1 cellular context compared by ENCODE assay signal in genomic region chr4:186190456-186191265, GRCh38.
TF ChIP-seq lines count a peak whose summit lies in the region.

No MANE protein-coding gene starts in this region.

TF ChIP-seq in HepG2, 621 proteins besides CTCF, POLR2A, EP300 and RAD21 (continued from another document and continues in another):
- TF ChIP-seq THAP9 (CRISPR knock-in tag; IDR thresholded peaks at IDR 0.05; ENCODE audit: borderline replicate concordance) = 0 out of 2 replicates have a peak, but pooled peaks have one; percentile 34
- TF ChIP-seq PBX2 (CRISPR knock-in tag; IDR thresholded peaks at IDR 0.05) = no peak
- TF ChIP-seq ETV6 (CRISPR knock-in tag; conservative IDR thresholded peaks at IDR 0.05) = no peak
- TF ChIP-seq ZNF12 (CRISPR knock-in tag; IDR thresholded peaks at IDR 0.05) = no peak
- no peak for TF ChIP-seq ZNF496 (CRISPR knock-in tag; IDR thresholded peaks at IDR 0.05; ENCODE audit: insufficient replicate concordance)
- TF ChIP-seq ZFP91 (CRISPR knock-in tag; IDR thresholded peaks at IDR 0.05; ENCODE audit: borderline replicate concordance) = no peak
- no peak for TF ChIP-seq ZNF776 (CRISPR knock-in tag; IDR thresholded peaks at IDR 0.05)
- TF ChIP-seq ZNF274 (CRISPR knock-in tag; IDR thresholded peaks at IDR 0.05) = no peak
- no peak for TF ChIP-seq CCDC6 (CRISPR knock-in tag; IDR thresholded peaks at IDR 0.05)
- TF ChIP-seq HOXA7 (CRISPR knock-in tag; IDR thresholded peaks at IDR 0.05) = no peak
- no peak for TF ChIP-seq CBX2 (IDR thresholded peaks at IDR 0.05; ENCODE audit: low read depth, low read length)
- no peak for TF ChIP-seq CBX2 (CRISPR knock-in tag; IDR thresholded peaks at IDR 0.05; ENCODE audit: low read depth)
- peak; percentile 63; the same call in 1 of the 2 replicates for TF ChIP-seq ZNF350 (CRISPR knock-in tag; IDR thresholded peaks at IDR 0.05; ENCODE audit: borderline replicate concordance, low read depth)
- TF ChIP-seq CAMTA2 (CRISPR knock-in tag; IDR thresholded peaks at IDR 0.05; ENCODE audit: borderline replicate concordance) = no peak
- no peak for TF ChIP-seq SMAD1 (CRISPR knock-in tag; IDR thresholded peaks at IDR 0.05; ENCODE audit: borderline replicate concordance, low read depth)
- TF ChIP-seq EHMT2 (IDR thresholded peaks at IDR 0.05; ENCODE audit: borderline replicate concordance, low read depth, low read length) = no peak
- no peak for TF ChIP-seq ZNF296 (CRISPR knock-in tag; conservative IDR thresholded peaks at IDR 0.05)
- TF ChIP-seq ZNF275 (CRISPR knock-in tag; IDR thresholded peaks at IDR 0.05; ENCODE audit: borderline replicate concordance) = no peak
- TF ChIP-seq HNRNPUL1 (IDR thresholded peaks at IDR 0.05; ENCODE audit: low read depth, low read length) = no peak
- TF ChIP-seq SRY (CRISPR knock-in tag; IDR thresholded peaks at IDR 0.05) = peak; percentile 74; the same call in 1 of the 2 replicates
- 0 out of 2 replicates have a peak, but pooled peaks have one; percentile 13 for TF ChIP-seq ZNF607 (CRISPR knock-in tag; IDR thresholded peaks at IDR 0.05; ENCODE audit: borderline replicate concordance)
- TF ChIP-seq ATRX (CRISPR knock-in tag; IDR thresholded peaks at IDR 0.05; ENCODE audit: borderline replicate concordance) = no peak
- TF ChIP-seq ADNP (CRISPR knock-in tag; IDR thresholded peaks at IDR 0.05) = no peak
- no peak for TF ChIP-seq ARNTL (CRISPR knock-in tag; IDR thresholded peaks at IDR 0.05)
- no peak for TF ChIP-seq CHCHD3 (CRISPR knock-in tag; IDR thresholded peaks at IDR 0.05)
- TF ChIP-seq GLMP (CRISPR knock-in tag; IDR thresholded peaks at IDR 0.05; ENCODE audit: borderline replicate concordance) = no peak
- TF ChIP-seq SOX6 (IDR thresholded peaks at IDR 0.05) = no peak
- TF ChIP-seq SOX6 (CRISPR knock-in tag; IDR thresholded peaks at IDR 0.05) = no peak
- TF ChIP-seq SMAD3 (CRISPR knock-in tag; IDR thresholded peaks at IDR 0.05) = peak; percentile 6; the same call in 1 of the 2 replicates
- TF ChIP-seq KDM5B (CRISPR knock-in tag; IDR thresholded peaks at IDR 0.05; ENCODE audit: borderline replicate concordance) = no peak
- TF ChIP-seq LBX2 (CRISPR knock-in tag; IDR thresholded peaks at IDR 0.05; ENCODE audit: borderline replicate concordance) = no peak
- TF ChIP-seq ERF (CRISPR knock-in tag; IDR thresholded peaks at IDR 0.05) = no peak
- 0 out of 2 replicates have a peak, but pooled peaks have one; percentile 27 for TF ChIP-seq NFAT5 (CRISPR knock-in tag; IDR thresholded peaks at IDR 0.05)
- TF ChIP-seq REL (CRISPR knock-in tag; conservative IDR thresholded peaks at IDR 0.05) = no peak
- no peak for TF ChIP-seq ZNF574 (CRISPR knock-in tag; IDR thresholded peaks at IDR 0.05)
- TF ChIP-seq ZNF510 (CRISPR knock-in tag; IDR thresholded peaks at IDR 0.05; ENCODE audit: low read depth) = no peak
- TF ChIP-seq FOXJ3 (CRISPR knock-in tag; IDR thresholded peaks at IDR 0.05; ENCODE audit: borderline replicate concordance) = no peak
- TF ChIP-seq NR2C2 (CRISPR knock-in tag; IDR thresholded peaks at IDR 0.05; ENCODE audit: borderline replicate concordance) = no peak
- TF ChIP-seq MTERF4 (CRISPR knock-in tag; IDR thresholded peaks at IDR 0.05) = no peak
- TF ChIP-seq LCORL (IDR thresholded peaks at IDR 0.05) = no peak
- no peak for TF ChIP-seq LCORL (CRISPR knock-in tag; IDR thresholded peaks at IDR 0.05)
- no peak for TF ChIP-seq YEATS4 (CRISPR knock-in tag; IDR thresholded peaks at IDR 0.05; ENCODE audit: borderline replicate concordance)
- no peak for TF ChIP-seq MEIS2 (CRISPR knock-in tag; IDR thresholded peaks at IDR 0.05)
- TF ChIP-seq RFXAP (CRISPR knock-in tag; IDR thresholded peaks at IDR 0.05; ENCODE audit: borderline replicate concordance) = no peak
- TF ChIP-seq ESRRA (CRISPR knock-in tag; IDR thresholded peaks at IDR 0.05; ENCODE audit: low read depth) = no peak
- 0 out of 2 replicates have a peak, but pooled peaks have one; percentile 62 for TF ChIP-seq NRL (CRISPR knock-in tag; IDR thresholded peaks at IDR 0.05; ENCODE audit: borderline replicate concordance)
- TF ChIP-seq DNMT1 (CRISPR knock-in tag; IDR thresholded peaks at IDR 0.05) = peak; percentile 63; the same call in 1 of the 2 replicates
- 0 out of 2 replicates have a peak, but pooled peaks have one; percentile 30 for TF ChIP-seq MAFG (CRISPR knock-in tag; IDR thresholded peaks at IDR 0.05)
